ENCODE assay signal across 1 cellular context in genomic region chr6:81755536-81755935, GRCh38.
TF ChIP-seq lines count a peak whose summit lies in the region.

No MANE protein-coding gene starts in this region.

TF ChIP-seq in IMR-90, 13 proteins besides CTCF, POLR2A, EP300 and RAD21:
- TF ChIP-seq MAZ (IDR thresholded peaks at IDR 0.05; ENCODE audit: borderline replicate concordance, low read depth, low read length), result no peak
- no peak for TF ChIP-seq SMC3 (IDR thresholded peaks at IDR 0.05; ENCODE audit: low read depth, low read length)
- no peak for TF ChIP-seq CEBPB (IDR thresholded peaks at IDR 0.05; ENCODE audit: low read depth, low read length)
- TF ChIP-seq RCOR1 (IDR thresholded peaks at IDR 0.05; ENCODE audit: insufficient replicate concordance, low read length), result no peak
- no peak for TF ChIP-seq FOS (IDR thresholded peaks at IDR 0.05; ENCODE audit: low read depth, low read length)
- TF ChIP-seq ELK1 (IDR thresholded peaks at IDR 0.05; ENCODE audit: borderline replicate concordance, low read depth, low read length), result no peak
- no peak for TF ChIP-seq MAFK (IDR thresholded peaks at IDR 0.05; ENCODE audit: low read depth, low read length)
